17 cellular contexts compared by ENCODE assay signal in genomic region chr3:149362361-149362760, GRCh38. TPM values are rescaled to one million over a fixed set of nuclear protein-coding genes. Genes with fewer than 3 reads are reported as not detected.
"Had no signal": no experiment of that assay in that cellular context is flagged by ENCODE, and none has a peak within 500 bp of the region (broad histone marks: within the 10 kb centered on the region; RNA-seq: fewer than 3 reads in every experiment).

No MANE protein-coding gene starts in this region.

- H3K27me3 ChIP-seq: sigmoid colon, suprapubic skin, thyroid gland had no signal

- H3K9me3 ChIP-seq: sigmoid colon, suprapubic skin, thyroid gland had no signal

- H3K4me1 ChIP-seq: sigmoid colon, thyroid gland had no signal

- H3K4me3 ChIP-seq: dorsolateral prefrontal cortex, sigmoid colon, suprapubic skin, thyroid gland had no signal

- ATAC-seq: left colon; naive thymus-derived CD4-positive, alpha-beta T cell; stimulated activated naive CD8-positive, alpha-beta T cell treated with anti-CD3 and anti-CD28 coated beads, Interleukin-15, Interleukin-2, amounts not matched to agents 100 U/mL and 50 U/mL, for 24 hours had no signal

- DNase-seq: cortex of kidney; dorsolateral prefrontal cortex; effector CD8-positive, alpha-beta T cell; left colon; mesendoderm; naive thymus-derived CD4-positive, alpha-beta T cell; nephron progenitor cell; posterior cingulate gyrus; sigmoid colon; stimulated activated CD4-positive, alpha-beta T cell treated with anti-CD3 and anti-CD28 coated beads, Interleukin-4, amount 100 ng/mL, for 1 hour; stimulated activated CD8-positive, alpha-beta memory T cell treated with anti-CD3 and anti-CD28 coated beads, Interleukin-4, amount 100 ng/mL, for 48 hours; stimulated activated naive CD8-positive, alpha-beta T cell treated with anti-CD3 and anti-CD28 coated beads, Interleukin-15, Interleukin-2, amounts not matched to agents 100 U/mL and 50 U/mL, for 24 hours; thyroid gland had no signal

- H3K27ac ChIP-seq: dorsolateral prefrontal cortex, sigmoid colon, suprapubic skin, thyroid gland had no signal

- H3K36me3 ChIP-seq: sigmoid colon, suprapubic skin, thyroid gland had no signal

RNA-seq across cellular contexts. Expression of gene TM4SF1, which starts 15.1 kb away (rescaled TPM):
- total RNA-seq: naive thymus-derived CD4-positive, alpha-beta T cell had no signal
- polyA plus RNA-seq: naive thymus-derived CD4-positive, alpha-beta T cell had no signal

RNA-seq across cellular contexts. Expression of gene TM4SF18, which starts 28.9 kb away (rescaled TPM):
- total RNA-seq: fibroblast of villous mesenchyme; kidney epithelial cell; naive thymus-derived CD4-positive, alpha-beta T cell; osteoblast had no signal
- polyA plus RNA-seq: naive thymus-derived CD4-positive, alpha-beta T cell had no signal
